In genomic region chr9:137129456-137130175, GRCh38 we compare ENCODE assay signal across 8 cellular contexts. TPM values are rescaled to one million over a fixed set of nuclear protein-coding genes. Genes with fewer than 3 reads are reported as not detected.
DNase-seq lines count a peak whose midpoint lies in the region; ATAC-seq and TF ChIP-seq lines count a peak whose summit lies in the region.

No MANE protein-coding gene starts in this region.

- peak overlapping the region; percentile 72 for H3K9ac ChIP-seq in colonic mucosa (ENCODE audit: low read depth in 2 of 2, low read length in 2 of 2)

- H3K27me3 ChIP-seq in colonic mucosa = no peaks in the 10 kb centered on the region
- no peaks in the 10 kb centered on the region for H3K27me3 ChIP-seq in layer of hippocampus (ENCODE audit: control insufficient read depth, insufficient read depth, low read length)

- intact Hi-C loops in colonic mucosa (cut with DNase I) = no loop called here

- H3K36me3 ChIP-seq in colonic mucosa = no peaks in the 10 kb centered on the region

- peaks cover 6% of the 10 kb centered on the region for H3K4me1 ChIP-seq in colonic mucosa

- peak; percentile 99 for DNase-seq in AG20443 (ENCODE audit: low spot score)
- DNase-seq in NCI-H460 (ENCODE audit: extremely low read depth, low read depth) = peak; percentile 90
- DNase-seq in activated CD4-positive, alpha-beta T cell treated with anti-CD3 and anti-CD28 coated beads for 4 hours = peak; percentile 84 to 86
- peak; percentile 91 for DNase-seq in colonic mucosa
- DNase-seq in stimulated activated CD4-positive, alpha-beta T cell treated with anti-CD3 and anti-CD28 coated beads, Interleukin-1b, Interleukin-23, amount 100 ng/mL, for 1 hour (ENCODE audit: low read depth in 2 of 2) = peak; percentile 66 to 73

- peak; percentile 83 for ATAC-seq in GM19043 (IDR thresholded peaks at IDR 0.05; ENCODE audit: low read depth, unreplicated experiment)
- peak; percentile 59 for ATAC-seq in HG03378 (IDR thresholded peaks at IDR 0.05; ENCODE audit: unreplicated experiment)

- peak overlapping the region; percentile 40 for H3K27ac ChIP-seq in colonic mucosa
- H3K27ac ChIP-seq in layer of hippocampus (ENCODE audit: low read depth, low read length) = peak overlapping the region; percentile 52

- H3K4me3 ChIP-seq in colonic mucosa = peak overlapping the region; percentile 66

- no peaks in the 10 kb centered on the region for H3K9me3 ChIP-seq in colonic mucosa

- TF ChIP-seq CTCF in colonic mucosa (IDR thresholded peaks at IDR 0.05) = no peak

RNA-seq across cellular contexts. Expression of gene GRIN1, which starts 9.3 kb away (rescaled TPM):
- not detected in 2 replicates for total RNA-seq in NCI-H460 (2014; rRNA removed; shearing (Covaris generic))
- polyA plus RNA-seq in NCI-H460 (2014; cell fraction: nucleus; rRNA removed) = 0.06 TPM in 1 of 2 replicates, not detected in the other
- under 1 TPM; 0.47 to 0.93 TPM for total RNA-seq in colonic mucosa

RNA-seq across cellular contexts. Expression of gene DPP7, which starts 15.1 kb away (rescaled TPM):
- total RNA-seq in NCI-H460 (2014; rRNA removed; shearing (Covaris generic)) = 111 and 116 TPM in 2 replicates
- polyA plus RNA-seq in NCI-H460 (2014; cell fraction: nucleus; rRNA removed) = 1,347 and 1,432 TPM in 2 replicates
- total RNA-seq in colonic mucosa = 10 to 100 TPM; 46.2 to 52.5 TPM

RNA-seq across cellular contexts. Expression of gene LRRC26, which starts 40.2 kb away (rescaled TPM):
- not detected in 2 replicates for total RNA-seq in NCI-H460 (2014; rRNA removed; shearing (Covaris generic))
- not detected in 2 replicates for polyA plus RNA-seq in NCI-H460 (2014; cell fraction: nucleus; rRNA removed)
- total RNA-seq in colonic mucosa = 10 to 100 TPM; 64.6 to 95.8 TPM

RNA-seq across cellular contexts. Expression of gene TMEM210, which starts 42.2 kb away (rescaled TPM):
- not detected in 2 replicates for total RNA-seq in NCI-H460 (2014; rRNA removed; shearing (Covaris generic))
- not detected in 2 replicates for polyA plus RNA-seq in NCI-H460 (2014; cell fraction: nucleus; rRNA removed)
- under 1 TPM in 1 of 2 donors, not detected in 1; 0.67 TPM for total RNA-seq in colonic mucosa

RNA-seq across cellular contexts. Expression of gene MAN1B1, which starts 42.8 kb away (rescaled TPM):
- total RNA-seq in NCI-H460 (2014; rRNA removed; shearing (Covaris generic)) = 53.6 and 55.5 TPM in 2 replicates
- polyA plus RNA-seq in NCI-H460 (2014; cell fraction: nucleus; rRNA removed) = 83.1 and 102 TPM in 2 replicates
- 10 to 100 TPM; 43.5 to 52.6 TPM for total RNA-seq in colonic mucosa

Comparison
In these comparisons a context has a peak if more than half of its experiments do, and no peak if none do; other contexts are left out.
1. Peak in every context shown above with its lines: DNase-seq, ATAC-seq, H3K4me3 ChIP-seq and H3K27ac ChIP-seq.
2. RNA of gene LRRC26, which starts 40.2 kb away (total RNA-seq): 64.6 to 95.8 TPM in colonic mucosa; not detected in NCI-H460; every median in the first group is over 10 times any median in the second.